In the genomic region with DNA sequence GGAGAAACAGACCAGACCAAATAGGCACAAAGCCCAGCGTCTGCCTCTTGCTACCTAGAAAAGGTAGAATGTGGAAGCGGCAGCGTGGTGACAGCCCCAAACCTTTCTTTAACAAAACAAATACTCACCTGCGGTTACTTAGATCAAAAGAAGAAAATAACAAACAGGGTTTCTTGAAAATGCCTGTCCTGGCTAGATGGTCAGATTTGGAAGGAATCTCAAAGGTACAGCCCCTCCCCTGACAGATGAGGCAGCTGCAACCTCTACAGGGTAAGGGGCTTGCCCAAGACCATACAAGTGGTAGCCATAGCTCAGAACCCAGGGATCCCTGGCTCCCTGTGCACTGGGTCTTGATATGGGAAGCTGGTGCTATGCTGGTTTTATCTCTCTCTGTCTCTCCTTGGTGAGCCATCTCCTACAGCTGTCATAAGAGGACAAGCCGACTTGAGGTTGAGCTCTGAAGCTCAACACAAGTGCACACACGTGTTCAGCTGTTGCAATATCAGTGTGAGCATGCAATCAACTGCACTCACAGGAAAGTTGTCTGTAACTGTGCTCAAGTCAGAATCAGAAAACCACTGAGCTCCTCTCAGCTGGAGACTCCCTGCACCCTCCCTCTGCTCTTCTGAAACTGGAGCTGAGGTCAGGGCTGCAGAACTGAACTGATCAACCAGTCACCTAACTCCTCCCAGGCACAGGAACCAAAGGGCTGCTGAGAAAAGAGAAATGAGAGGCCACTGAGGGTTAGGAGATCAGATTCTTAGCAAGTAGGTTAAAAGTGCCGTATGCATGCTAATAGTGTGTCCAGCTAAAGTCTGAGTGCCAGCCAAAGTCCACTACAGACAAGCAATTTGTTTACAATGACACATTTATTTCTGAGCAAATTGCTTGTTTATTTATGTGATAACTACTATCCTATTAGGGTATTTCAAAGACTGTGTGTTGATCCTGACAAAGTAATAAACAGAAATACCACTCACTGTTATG, we compare ENCODE assay signal across 1 cellular context.
TF ChIP-seq lines count a peak whose summit lies in the region.

No MANE protein-coding gene starts in this region.

TF ChIP-seq in K562, 482 proteins besides CTCF, POLR2A, EP300 and RAD21 (continued from another document and continues in another):
- TF ChIP-seq ZNF347 (CRISPR knock-in tag; IDR thresholded peaks at IDR 0.05; ENCODE audit: low read depth) (no peak), TAF15 (IDR thresholded peaks at IDR 0.05; ENCODE audit: low read depth, low read length) (no peak), ZNF507 (tag; conservative IDR thresholded peaks at IDR 0.05) (no peak), ZFP30 (CRISPR knock-in tag; IDR thresholded peaks at IDR 0.05; ENCODE audit: borderline replicate concordance) (no peak), MCM7 (IDR thresholded peaks at IDR 0.05) (no peak), ZNF830 (CRISPR knock-in tag; IDR thresholded peaks at IDR 0.05) (no peak), DPF2 (IDR thresholded peaks at IDR 0.05) (peak; percentile 34; the same call in 1 of the 2 replicates), ZNF263 (CRISPR knock-in tag; IDR thresholded peaks at IDR 0.05; ENCODE audit: borderline replicate concordance) (no peak), RB1 (IDR thresholded peaks at IDR 0.05; ENCODE audit: low read depth) (no peak), NCOR1 (IDR thresholded peaks at IDR 0.05) (no peak), ZNF41 (CRISPR knock-in tag; conservative IDR thresholded peaks at IDR 0.05) (no peak), POU5F1 (IDR thresholded peaks at IDR 0.05; ENCODE audit: borderline replicate concordance, low read depth, low read length, partially characterized antibody) (no peak), MAFK (IDR thresholded peaks at IDR 0.05; ENCODE audit: low read length) (no peak), BCL6 (CRISPR knock-in tag; IDR thresholded peaks at IDR 0.05) (no peak), ZNF124 (CRISPR knock-in tag; IDR thresholded peaks at IDR 0.05) (no peak), RFX1 (IDR thresholded peaks at IDR 0.05) (no peak), L3MBTL2 (IDR thresholded peaks at IDR 0.05) (peak; percentile 75), ZSCAN32 (CRISPR knock-in tag; IDR thresholded peaks at IDR 0.05) (no peak), ZNF140 (CRISPR knock-in tag; IDR thresholded peaks at IDR 0.05) (no peak), MYNN (IDR thresholded peaks at IDR 0.05) (no peak), MYNN (CRISPR knock-in tag; IDR thresholded peaks at IDR 0.05) (no peak), SRF (CRISPR knock-in tag; IDR thresholded peaks at IDR 0.05) (no peak), SMARCB1 (IDR thresholded peaks at IDR 0.05; ENCODE audit: insufficient read length, low read depth) (no peak), MCM3 (IDR thresholded peaks at IDR 0.05) (no peak), HDAC1 (IDR thresholded peaks at IDR 0.05) (peak in 1 of 2 experiments; percentile 52; a peak in 1 of 4 replicates), IFI16 (CRISPR knock-in tag; IDR thresholded peaks at IDR 0.05) (no peak), CREBBP (IDR thresholded peaks at IDR 0.05; ENCODE audit: low read depth, low read length) (no peak), HDAC8 (tag; IDR thresholded peaks at IDR 0.05) (no peak), ZNF764 (CRISPR knock-in tag; IDR thresholded peaks at IDR 0.05; ENCODE audit: low read depth) (no peak), SNIP1 (IDR thresholded peaks at IDR 0.05; ENCODE audit: low read depth) (no peak), SETDB1 (IDR thresholded peaks at IDR 0.05; ENCODE audit: low read length) (no peak), GABPA (tag; conservative IDR thresholded peaks at IDR 0.05; ENCODE audit: low read depth) (no peak), PTTG1 (tag; IDR thresholded peaks at IDR 0.05; ENCODE audit: low read depth) (no peak), RBBP5 (IDR thresholded peaks at IDR 0.05; ENCODE audit: borderline replicate concordance, insufficient read depth, low read length, poor library complexity, severe bottlenecking) (no peak)
- TF ChIP-seq, protein P1, sequence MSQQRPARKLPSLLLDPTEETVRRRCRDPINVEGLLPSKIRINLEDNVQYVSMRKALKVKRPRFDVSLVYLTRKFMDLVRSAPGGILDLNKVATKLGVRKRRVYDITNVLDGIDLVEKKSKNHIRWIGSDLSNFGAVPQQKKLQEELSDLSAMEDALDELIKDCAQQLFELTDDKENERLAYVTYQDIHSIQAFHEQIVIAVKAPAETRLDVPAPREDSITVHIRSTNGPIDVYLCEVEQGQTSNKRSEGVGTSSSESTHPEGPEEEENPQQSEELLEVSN (IDR thresholded peaks at IDR 0.05; ENCODE audit: borderline replicate concordance in 1 of 2, extremely low read depth in 1 of 2, insufficient read depth in 1 of 2, insufficient read length in 1 of 2, low read depth in 1 of 2, low read length in 1 of 2, poor library complexity in 1 of 2, severe bottlenecking in 1 of 2), result no peak
- TF ChIP-seq, protein P2, sequence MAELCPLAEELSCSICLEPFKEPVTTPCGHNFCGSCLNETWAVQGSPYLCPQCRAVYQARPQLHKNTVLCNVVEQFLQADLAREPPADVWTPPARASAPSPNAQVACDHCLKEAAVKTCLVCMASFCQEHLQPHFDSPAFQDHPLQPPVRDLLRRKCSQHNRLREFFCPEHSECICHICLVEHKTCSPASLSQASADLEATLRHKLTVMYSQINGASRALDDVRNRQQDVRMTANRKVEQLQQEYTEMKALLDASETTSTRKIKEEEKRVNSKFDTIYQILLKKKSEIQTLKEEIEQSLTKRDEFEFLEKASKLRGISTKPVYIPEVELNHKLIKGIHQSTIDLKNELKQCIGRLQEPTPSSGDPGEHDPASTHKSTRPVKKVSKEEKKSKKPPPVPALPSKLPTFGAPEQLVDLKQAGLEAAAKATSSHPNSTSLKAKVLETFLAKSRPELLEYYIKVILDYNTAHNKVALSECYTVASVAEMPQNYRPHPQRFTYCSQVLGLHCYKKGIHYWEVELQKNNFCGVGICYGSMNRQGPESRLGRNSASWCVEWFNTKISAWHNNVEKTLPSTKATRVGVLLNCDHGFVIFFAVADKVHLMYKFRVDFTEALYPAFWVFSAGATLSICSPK (IDR thresholded peaks at IDR 0.05; ENCODE audit: borderline replicate concordance), result no peak
- TF ChIP-seq, protein P3, sequence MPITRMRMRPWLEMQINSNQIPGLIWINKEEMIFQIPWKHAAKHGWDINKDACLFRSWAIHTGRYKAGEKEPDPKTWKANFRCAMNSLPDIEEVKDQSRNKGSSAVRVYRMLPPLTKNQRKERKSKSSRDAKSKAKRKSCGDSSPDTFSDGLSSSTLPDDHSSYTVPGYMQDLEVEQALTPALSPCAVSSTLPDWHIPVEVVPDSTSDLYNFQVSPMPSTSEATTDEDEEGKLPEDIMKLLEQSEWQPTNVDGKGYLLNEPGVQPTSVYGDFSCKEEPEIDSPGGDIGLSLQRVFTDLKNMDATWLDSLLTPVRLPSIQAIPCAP (CRISPR knock-in tag; IDR thresholded peaks at IDR 0.05; ENCODE audit: borderline replicate concordance), result no peak
- TF ChIP-seq, protein P4, sequence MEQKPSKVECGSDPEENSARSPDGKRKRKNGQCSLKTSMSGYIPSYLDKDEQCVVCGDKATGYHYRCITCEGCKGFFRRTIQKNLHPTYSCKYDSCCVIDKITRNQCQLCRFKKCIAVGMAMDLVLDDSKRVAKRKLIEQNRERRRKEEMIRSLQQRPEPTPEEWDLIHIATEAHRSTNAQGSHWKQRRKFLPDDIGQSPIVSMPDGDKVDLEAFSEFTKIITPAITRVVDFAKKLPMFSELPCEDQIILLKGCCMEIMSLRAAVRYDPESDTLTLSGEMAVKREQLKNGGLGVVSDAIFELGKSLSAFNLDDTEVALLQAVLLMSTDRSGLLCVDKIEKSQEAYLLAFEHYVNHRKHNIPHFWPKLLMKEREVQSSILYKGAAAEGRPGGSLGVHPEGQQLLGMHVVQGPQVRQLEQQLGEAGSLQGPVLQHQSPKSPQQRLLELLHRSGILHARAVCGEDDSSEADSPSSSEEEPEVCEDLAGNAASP (IDR thresholded peaks at IDR 0.05), result no peak
- TF ChIP-seq, protein P5, sequence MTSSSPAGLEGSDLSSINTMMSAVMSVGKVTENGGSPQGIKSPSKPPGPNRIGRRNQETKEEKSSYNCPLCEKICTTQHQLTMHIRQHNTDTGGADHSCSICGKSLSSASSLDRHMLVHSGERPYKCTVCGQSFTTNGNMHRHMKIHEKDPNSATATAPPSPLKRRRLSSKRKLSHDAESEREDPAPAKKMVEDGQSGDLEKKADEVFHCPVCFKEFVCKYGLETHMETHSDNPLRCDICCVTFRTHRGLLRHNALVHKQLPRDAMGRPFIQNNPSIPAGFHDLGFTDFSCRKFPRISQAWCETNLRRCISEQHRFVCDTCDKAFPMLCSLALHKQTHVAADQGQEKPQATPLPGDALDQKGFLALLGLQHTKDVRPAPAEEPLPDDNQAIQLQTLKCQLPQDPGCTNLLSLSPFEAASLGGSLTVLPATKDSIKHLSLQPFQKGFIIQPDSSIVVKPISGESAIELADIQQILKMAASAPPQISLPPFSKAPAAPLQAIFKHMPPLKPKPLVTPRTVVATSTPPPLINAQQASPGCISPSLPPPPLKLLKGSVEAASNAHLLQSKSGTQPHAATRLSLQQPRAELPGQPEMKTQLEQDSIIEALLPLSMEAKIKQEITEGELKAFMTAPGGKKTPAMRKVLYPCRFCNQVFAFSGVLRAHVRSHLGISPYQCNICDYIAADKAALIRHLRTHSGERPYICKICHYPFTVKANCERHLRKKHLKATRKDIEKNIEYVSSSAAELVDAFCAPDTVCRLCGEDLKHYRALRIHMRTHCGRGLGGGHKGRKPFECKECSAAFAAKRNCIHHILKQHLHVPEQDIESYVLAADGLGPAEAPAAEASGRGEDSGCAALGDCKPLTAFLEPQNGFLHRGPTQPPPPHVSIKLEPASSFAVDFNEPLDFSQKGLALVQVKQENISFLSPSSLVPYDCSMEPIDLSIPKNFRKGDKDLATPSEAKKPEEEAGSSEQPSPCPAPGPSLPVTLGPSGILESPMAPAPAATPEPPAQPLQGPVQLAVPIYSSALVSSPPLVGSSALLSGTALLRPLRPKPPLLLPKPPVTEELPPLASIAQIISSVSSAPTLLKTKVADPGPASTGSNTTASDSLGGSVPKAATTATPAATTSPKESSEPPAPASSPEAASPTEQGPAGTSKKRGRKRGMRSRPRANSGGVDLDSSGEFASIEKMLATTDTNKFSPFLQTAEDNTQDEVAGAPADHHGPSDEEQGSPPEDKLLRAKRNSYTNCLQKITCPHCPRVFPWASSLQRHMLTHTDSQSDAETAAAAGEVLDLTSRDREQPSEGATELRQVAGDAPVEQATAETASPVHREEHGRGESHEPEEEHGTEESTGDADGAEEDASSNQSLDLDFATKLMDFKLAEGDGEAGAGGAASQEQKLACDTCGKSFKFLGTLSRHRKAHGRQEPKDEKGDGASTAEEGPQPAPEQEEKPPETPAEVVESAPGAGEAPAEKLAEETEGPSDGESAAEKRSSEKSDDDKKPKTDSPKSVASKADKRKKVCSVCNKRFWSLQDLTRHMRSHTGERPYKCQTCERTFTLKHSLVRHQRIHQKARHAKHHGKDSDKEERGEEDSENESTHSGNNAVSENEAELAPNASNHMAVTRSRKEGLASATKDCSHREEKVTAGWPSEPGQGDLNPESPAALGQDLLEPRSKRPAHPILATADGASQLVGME (CRISPR knock-in tag; IDR thresholded peaks at IDR 0.05), result no peak
- TF ChIP-seq, protein P6, sequence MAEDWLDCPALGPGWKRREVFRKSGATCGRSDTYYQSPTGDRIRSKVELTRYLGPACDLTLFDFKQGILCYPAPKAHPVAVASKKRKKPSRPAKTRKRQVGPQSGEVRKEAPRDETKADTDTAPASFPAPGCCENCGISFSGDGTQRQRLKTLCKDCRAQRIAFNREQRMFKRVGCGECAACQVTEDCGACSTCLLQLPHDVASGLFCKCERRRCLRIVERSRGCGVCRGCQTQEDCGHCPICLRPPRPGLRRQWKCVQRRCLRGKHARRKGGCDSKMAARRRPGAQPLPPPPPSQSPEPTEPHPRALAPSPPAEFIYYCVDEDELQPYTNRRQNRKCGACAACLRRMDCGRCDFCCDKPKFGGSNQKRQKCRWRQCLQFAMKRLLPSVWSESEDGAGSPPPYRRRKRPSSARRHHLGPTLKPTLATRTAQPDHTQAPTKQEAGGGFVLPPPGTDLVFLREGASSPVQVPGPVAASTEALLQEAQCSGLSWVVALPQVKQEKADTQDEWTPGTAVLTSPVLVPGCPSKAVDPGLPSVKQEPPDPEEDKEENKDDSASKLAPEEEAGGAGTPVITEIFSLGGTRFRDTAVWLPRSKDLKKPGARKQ (CRISPR knock-in tag; IDR thresholded peaks at IDR 0.05), result no peak
- TF ChIP-seq, protein P7, sequence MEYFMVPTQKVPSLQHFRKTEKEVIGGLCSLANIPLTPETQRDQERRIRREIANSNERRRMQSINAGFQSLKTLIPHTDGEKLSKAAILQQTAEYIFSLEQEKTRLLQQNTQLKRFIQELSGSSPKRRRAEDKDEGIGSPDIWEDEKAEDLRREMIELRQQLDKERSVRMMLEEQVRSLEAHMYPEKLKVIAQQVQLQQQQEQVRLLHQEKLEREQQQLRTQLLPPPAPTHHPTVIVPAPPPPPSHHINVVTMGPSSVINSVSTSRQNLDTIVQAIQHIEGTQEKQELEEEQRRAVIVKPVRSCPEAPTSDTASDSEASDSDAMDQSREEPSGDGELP (CRISPR knock-in tag; IDR thresholded peaks at IDR 0.05; ENCODE audit: borderline replicate concordance), result peak; percentile 95
- TF ChIP-seq, protein P8, sequence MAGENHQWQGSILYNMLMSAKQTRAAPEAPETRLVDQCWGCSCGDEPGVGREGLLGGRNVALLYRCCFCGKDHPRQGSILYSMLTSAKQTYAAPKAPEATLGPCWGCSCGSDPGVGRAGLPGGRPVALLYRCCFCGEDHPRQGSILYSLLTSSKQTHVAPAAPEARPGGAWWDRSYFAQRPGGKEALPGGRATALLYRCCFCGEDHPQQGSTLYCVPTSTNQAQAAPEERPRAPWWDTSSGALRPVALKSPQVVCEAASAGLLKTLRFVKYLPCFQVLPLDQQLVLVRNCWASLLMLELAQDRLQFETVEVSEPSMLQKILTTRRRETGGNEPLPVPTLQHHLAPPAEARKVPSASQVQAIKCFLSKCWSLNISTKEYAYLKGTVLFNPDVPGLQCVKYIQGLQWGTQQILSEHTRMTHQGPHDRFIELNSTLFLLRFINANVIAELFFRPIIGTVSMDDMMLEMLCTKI (IDR thresholded peaks at IDR 0.05; ENCODE audit: partially characterized antibody), result no peak
